Comparison of ENCODE assay signal across 11 cellular contexts in genomic region chr4:123417813-123418212, GRCh38. TPM values are rescaled to one million over a fixed set of nuclear protein-coding genes. Genes with fewer than 3 reads are reported as not detected.
A peak's percentile ranks its signal among the peaks of the same experiment; 100 is the strongest.
DNase-seq lines count a peak whose midpoint lies in the region; ATAC-seq and TF ChIP-seq lines count a peak whose summit lies in the region.
"Had no signal": no experiment of that assay in that cellular context is flagged by ENCODE, and none has a peak within 500 bp of the region (broad histone marks: within the 10 kb centered on the region; RNA-seq: fewer than 3 reads in every experiment).

No MANE protein-coding gene starts in this region.

- peaks cover 17% of the 10 kb centered on the region for H3K4me1 ChIP-seq in cardiac muscle cell (ENCODE audit: low read depth)

- ATAC-seq in left cardiac atrium (no peak), SK-N-SH treated with all-trans-retinoic acid at 6 μM for 48 hours (peak; percentile 8; the same call in 1 of the 3 replicates), HG03175 (IDR thresholded peaks at IDR 0.05; ENCODE audit: unreplicated experiment) (no peak), GM19455 (IDR thresholded peaks at IDR 0.05; ENCODE audit: unreplicated experiment) (no peak)
- ATAC-seq in stimulated activated effector memory CD8-positive, alpha-beta T cell treated with anti-CD3 and anti-CD28 coated beads, Interleukin-12 subunit alpha, Interleukin-12 subunit beta, amount 100 ng/mL, for 72 hours = no peak

- DNase-seq in cardiac muscle cell (ENCODE audit: low read depth in 1 of 2, low spot score in 1 of 2) (no peak), left cardiac atrium (no peak), fibroblast of gingiva (ENCODE audit: low read depth) (peak; percentile 13), glomerular visceral epithelial cell (ENCODE audit: extremely low spot score) (no peak)
- DNase-seq in stimulated activated effector memory CD8-positive, alpha-beta T cell treated with anti-CD3 and anti-CD28 coated beads, Interleukin-12 subunit alpha, Interleukin-12 subunit beta, amount 100 ng/mL, for 72 hours (ENCODE audit: low spot score in 2 of 2) = no peak
- DNase-seq: Right ventricle myocardium superior; stimulated activated naive CD8-positive, alpha-beta T cell treated with anti-CD3 and anti-CD28 coated beads, Interleukin-15, amount 100 ng/mL, for 72 hours had no signal

- no peaks in the 10 kb centered on the region for H3K36me3 ChIP-seq in cardiac muscle cell

- TF ChIP-seq CTCF in cardiac muscle cell (IDR thresholded peaks at IDR 0.05; ENCODE audit: low read depth, low read length) = no peak

- peak overlapping the region; percentile 79 for H3K27ac ChIP-seq in cardiac muscle cell
- H3K27ac ChIP-seq: foreskin keratinocyte had no signal

- no peaks in the 10 kb centered on the region for H3K36me3 Mint-ChIP-seq in stimulated activated effector memory CD8-positive, alpha-beta T cell treated with anti-CD3 and anti-CD28 coated beads, Interleukin-12 subunit alpha, Interleukin-12 subunit beta, amount 100 ng/mL, for 72 hours

- intact Hi-C loops in left cardiac atrium (cut with DNase I) = no loop called here

- H3K27me3 ChIP-seq in cardiac muscle cell = no peaks in the 10 kb centered on the region
- H3K27me3 ChIP-seq: foreskin keratinocyte had no signal

- H3K27ac Mint-ChIP-seq in stimulated activated effector memory CD8-positive, alpha-beta T cell treated with anti-CD3 and anti-CD28 coated beads, Interleukin-12 subunit alpha, Interleukin-12 subunit beta, amount 100 ng/mL, for 72 hours = peak overlapping the region; percentile 97

- peaks cover 57% of the 10 kb centered on the region for H3K4me1 Mint-ChIP-seq in stimulated activated effector memory CD8-positive, alpha-beta T cell treated with anti-CD3 and anti-CD28 coated beads, Interleukin-12 subunit alpha, Interleukin-12 subunit beta, amount 100 ng/mL, for 72 hours

- H3K9me3 ChIP-seq in cardiac muscle cell (ENCODE audit: low read depth) = no peaks in the 10 kb centered on the region

- H3K9me3 Mint-ChIP-seq in stimulated activated effector memory CD8-positive, alpha-beta T cell treated with anti-CD3 and anti-CD28 coated beads, Interleukin-12 subunit alpha, Interleukin-12 subunit beta, amount 100 ng/mL, for 72 hours = no peaks in the 10 kb centered on the region
- H3K9me3 Mint-ChIP-seq: stimulated activated naive CD8-positive, alpha-beta T cell treated with anti-CD3 and anti-CD28 coated beads, Interleukin-15, amount 100 ng/mL, for 72 hours had no signal

- H3K4me3 ChIP-seq in cardiac muscle cell = no peak overlapping the region

- peak overlapping the region; percentile 44 for H3K4me3 Mint-ChIP-seq in stimulated activated effector memory CD8-positive, alpha-beta T cell treated with anti-CD3 and anti-CD28 coated beads, Interleukin-12 subunit alpha, Interleukin-12 subunit beta, amount 100 ng/mL, for 72 hours

TF ChIP-seq in SK-N-SH treated with all-trans-retinoic acid at 6 μM for 48 hours, 23 proteins besides CTCF, POLR2A, EP300 and RAD21:
- TF ChIP-seq ZNF8 (CRISPR knock-in tag; IDR thresholded peaks at IDR 0.05) = no peak
- TF ChIP-seq ZFP30 (CRISPR knock-in tag; IDR thresholded peaks at IDR 0.05) = no peak
- no peak for TF ChIP-seq BACH2 (CRISPR knock-in tag; IDR thresholded peaks at IDR 0.05; ENCODE audit: borderline replicate concordance)
- TF ChIP-seq TSHZ2 (CRISPR knock-in tag; IDR thresholded peaks at IDR 0.05) = no peak
- TF ChIP-seq OSR1 (CRISPR knock-in tag; IDR thresholded peaks at IDR 0.05) = no peak
- TF ChIP-seq ZFP3 (CRISPR knock-in tag; IDR thresholded peaks at IDR 0.05) = no peak

RNA-seq across cellular contexts. Expression of gene SPRY1, which starts 21.2 kb away (rescaled TPM):
- total RNA-seq in cardiac muscle cell (32.4 and 43.9 TPM in 2 replicates), left cardiac atrium (10 to 100 TPM; 59.6 to 89.9 TPM)
- polyA plus RNA-seq in cardiac muscle cell = 29.7 and 35.9 TPM in 2 replicates
